2 cellular contexts compared by ENCODE assay signal in the genomic region with DNA sequence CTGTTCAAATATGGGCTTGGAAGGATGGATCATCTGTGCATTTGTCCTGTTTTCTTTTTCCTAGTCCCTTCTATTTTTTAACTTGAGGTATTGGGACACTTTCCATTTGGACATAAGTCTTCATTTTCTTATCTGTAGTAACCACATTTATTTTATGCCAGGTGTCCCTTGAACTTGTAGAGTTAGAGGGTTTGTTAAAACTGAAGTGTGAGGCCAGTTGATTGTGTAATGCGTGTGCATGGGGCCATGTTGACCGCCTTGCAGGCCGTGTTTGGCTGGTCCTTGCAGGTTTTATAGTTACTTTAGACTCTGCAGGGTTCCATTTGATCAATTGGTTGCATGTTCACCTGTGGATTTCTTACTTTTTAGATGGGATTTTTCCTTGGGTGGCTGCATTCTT.
TF ChIP-seq lines count a peak whose summit lies in the region.

No MANE protein-coding gene starts in this region.

TF ChIP-seq in WTC11, 78 proteins besides CTCF, POLR2A, EP300 and RAD21:
- TF ChIP-seq PREB (CRISPR knock-in tag; IDR thresholded peaks at IDR 0.05; ENCODE audit: borderline replicate concordance) (no peak), ZNF317 (CRISPR knock-in tag; IDR thresholded peaks at IDR 0.05; ENCODE audit: borderline replicate concordance, low read depth) (no peak), FOXK1 (CRISPR knock-in tag; IDR thresholded peaks at IDR 0.05) (no peak), ZBTB43 (CRISPR knock-in tag; IDR thresholded peaks at IDR 0.05) (no peak), RELA (CRISPR knock-in tag; IDR thresholded peaks at IDR 0.05; ENCODE audit: borderline replicate concordance) (no peak)

TF ChIP-seq in SK-N-SH treated with all-trans-retinoic acid at 6 μM for 48 hours, 23 proteins besides CTCF, POLR2A, EP300 and RAD21 (continued from another document):
- TF ChIP-seq, protein P1, sequence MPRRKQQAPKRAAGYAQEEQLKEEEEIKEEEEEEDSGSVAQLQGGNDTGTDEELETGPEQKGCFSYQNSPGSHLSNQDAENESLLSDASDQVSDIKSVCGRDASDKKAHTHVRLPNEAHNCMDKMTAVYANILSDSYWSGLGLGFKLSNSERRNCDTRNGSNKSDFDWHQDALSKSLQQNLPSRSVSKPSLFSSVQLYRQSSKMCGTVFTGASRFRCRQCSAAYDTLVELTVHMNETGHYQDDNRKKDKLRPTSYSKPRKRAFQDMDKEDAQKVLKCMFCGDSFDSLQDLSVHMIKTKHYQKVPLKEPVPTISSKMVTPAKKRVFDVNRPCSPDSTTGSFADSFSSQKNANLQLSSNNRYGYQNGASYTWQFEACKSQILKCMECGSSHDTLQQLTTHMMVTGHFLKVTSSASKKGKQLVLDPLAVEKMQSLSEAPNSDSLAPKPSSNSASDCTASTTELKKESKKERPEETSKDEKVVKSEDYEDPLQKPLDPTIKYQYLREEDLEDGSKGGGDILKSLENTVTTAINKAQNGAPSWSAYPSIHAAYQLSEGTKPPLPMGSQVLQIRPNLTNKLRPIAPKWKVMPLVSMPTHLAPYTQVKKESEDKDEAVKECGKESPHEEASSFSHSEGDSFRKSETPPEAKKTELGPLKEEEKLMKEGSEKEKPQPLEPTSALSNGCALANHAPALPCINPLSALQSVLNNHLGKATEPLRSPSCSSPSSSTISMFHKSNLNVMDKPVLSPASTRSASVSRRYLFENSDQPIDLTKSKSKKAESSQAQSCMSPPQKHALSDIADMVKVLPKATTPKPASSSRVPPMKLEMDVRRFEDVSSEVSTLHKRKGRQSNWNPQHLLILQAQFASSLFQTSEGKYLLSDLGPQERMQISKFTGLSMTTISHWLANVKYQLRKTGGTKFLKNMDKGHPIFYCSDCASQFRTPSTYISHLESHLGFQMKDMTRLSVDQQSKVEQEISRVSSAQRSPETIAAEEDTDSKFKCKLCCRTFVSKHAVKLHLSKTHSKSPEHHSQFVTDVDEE (CRISPR knock-in tag; IDR thresholded peaks at IDR 0.05): no peak
- TF ChIP-seq ZNF70 (CRISPR knock-in tag; IDR thresholded peaks at IDR 0.05): no peak
- no peak for TF ChIP-seq SNAI2 (CRISPR knock-in tag; IDR thresholded peaks at IDR 0.05)
- TF ChIP-seq CREB5 (CRISPR knock-in tag; IDR thresholded peaks at IDR 0.05; ENCODE audit: low read depth): no peak
- TF ChIP-seq BACH2 (CRISPR knock-in tag; IDR thresholded peaks at IDR 0.05; ENCODE audit: borderline replicate concordance): no peak
- no peak for TF ChIP-seq OSR1 (CRISPR knock-in tag; IDR thresholded peaks at IDR 0.05)
- no peak for TF ChIP-seq ZFP30 (CRISPR knock-in tag; IDR thresholded peaks at IDR 0.05)
TF ChIP-seq in SK-N-SH treated with all-trans-retinoic acid at 6 μM for 48 hours: peak in this region for 0.
